1 cellular context compared by ENCODE assay signal in genomic region chrX:7950865-7951264, GRCh38.
TF ChIP-seq lines count a peak whose summit lies in the region.

No MANE protein-coding gene starts in this region.

TF ChIP-seq in K562, 482 proteins besides CTCF, POLR2A, EP300 and RAD21 (continued from another document):
- TF ChIP-seq CHD2 (IDR thresholded peaks at IDR 0.05; ENCODE audit: low read depth, low read length): no peak
- no peak for TF ChIP-seq ARID3A (IDR thresholded peaks at IDR 0.05; ENCODE audit: borderline replicate concordance, low read depth, low read length)
- no peak for TF ChIP-seq KDM5B (IDR thresholded peaks at IDR 0.05; ENCODE audit: insufficient replicate concordance, low read depth, low read length)
- no peak for TF ChIP-seq SNRNP70 (optimal IDR thresholded peaks at IDR 0.05; ENCODE audit: low read depth, low read length)
